Comparison of ENCODE assay signal across 1 cellular context in the genomic region with DNA sequence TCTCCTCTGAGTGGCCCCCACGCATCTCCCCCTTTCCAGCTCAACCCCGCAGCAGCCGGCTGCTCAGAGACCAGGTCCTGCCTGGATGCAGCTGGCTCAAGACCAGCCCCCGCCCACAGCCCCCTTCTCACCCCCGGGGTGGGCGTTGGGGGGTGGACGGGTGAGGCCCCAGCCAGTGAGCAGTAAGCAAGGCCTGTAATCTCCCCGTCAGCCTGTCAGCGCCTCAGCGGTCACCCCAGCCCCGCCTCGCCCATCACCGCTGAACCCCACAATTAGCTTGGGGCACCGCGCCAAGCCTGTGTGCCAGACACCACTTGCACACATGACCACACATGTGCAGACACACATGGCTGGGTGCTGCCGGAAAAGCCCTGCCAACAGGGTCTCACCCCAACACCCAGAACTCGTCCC.
A peak's percentile ranks its signal among the peaks of the same experiment; 100 is the strongest.
TF ChIP-seq lines count a peak whose summit lies in the region.

No MANE protein-coding gene starts in this region.

TF ChIP-seq in HEK293, 187 proteins besides CTCF, POLR2A, EP300 and RAD21 (continued from another document):
- TF ChIP-seq PRDM2 (tag by site-specific recombination; IDR thresholded peaks at IDR 0.05; ENCODE audit: borderline replicate concordance) (no peak), PATZ1 (tag by site-specific recombination; IDR thresholded peaks at IDR 0.05) (0 out of 2 replicates have a peak, but pooled peaks have one; percentile 10), ZBTB8A (tag by site-specific recombination; IDR thresholded peaks at IDR 0.05) (peak; percentile 19; the same call in 1 of the 2 replicates), PRDM1 (tag by site-specific recombination; IDR thresholded peaks at IDR 0.05) (no peak), ZNF426 (tag by site-specific recombination; IDR thresholded peaks at IDR 0.05) (no peak), ZNF623 (tag by site-specific recombination; IDR thresholded peaks at IDR 0.05) (no peak), ZFP41 (tag by site-specific recombination; IDR thresholded peaks at IDR 0.05; ENCODE audit: borderline replicate concordance) (no peak), ZIC2 (tag by site-specific recombination; IDR thresholded peaks at IDR 0.05) (no peak), ZNF292 (tag by site-specific recombination; IDR thresholded peaks at IDR 0.05; ENCODE audit: borderline replicate concordance, low read depth) (no peak), REPIN1 (tag by site-specific recombination; IDR thresholded peaks at IDR 0.05; ENCODE audit: low read depth) (no peak), ZNF549 (tag by site-specific recombination; IDR thresholded peaks at IDR 0.05) (no peak), ZNF148 (tag by site-specific recombination; IDR thresholded peaks at IDR 0.05; ENCODE audit: borderline replicate concordance) (no peak), ZNF223 (tag by site-specific recombination; IDR thresholded peaks at IDR 0.05) (no peak), ZNF629 (tag by site-specific recombination; IDR thresholded peaks at IDR 0.05) (no peak), KLF8 (tag by site-specific recombination; IDR thresholded peaks at IDR 0.05) (peak; percentile 22; the same call in 1 of the 2 replicates), ZNF513 (tag by site-specific recombination; IDR thresholded peaks at IDR 0.05) (no peak), ZBTB26 (tag by site-specific recombination; optimal IDR thresholded peaks at IDR 0.05) (no peak), ZNF596 (tag by site-specific recombination; IDR thresholded peaks at IDR 0.05) (no peak), EGR2 (tag by site-specific recombination; IDR thresholded peaks at IDR 0.05; ENCODE audit: low read depth) (peak; percentile 64), ZNF558 (tag by site-specific recombination; IDR thresholded peaks at IDR 0.05) (no peak), ZNF473 (tag by site-specific recombination; IDR thresholded peaks at IDR 0.05) (no peak), SP7 (tag by site-specific recombination; IDR thresholded peaks at IDR 0.05) (peak; percentile 87), ZNF266 (tag by site-specific recombination; IDR thresholded peaks at IDR 0.05; ENCODE audit: low read depth) (no peak), ZFP3 (tag by site-specific recombination; IDR thresholded peaks at IDR 0.05; ENCODE audit: low read depth) (no peak), ZNF768 (tag by site-specific recombination; IDR thresholded peaks at IDR 0.05) (no peak)
- TF ChIP-seq, protein P1, sequence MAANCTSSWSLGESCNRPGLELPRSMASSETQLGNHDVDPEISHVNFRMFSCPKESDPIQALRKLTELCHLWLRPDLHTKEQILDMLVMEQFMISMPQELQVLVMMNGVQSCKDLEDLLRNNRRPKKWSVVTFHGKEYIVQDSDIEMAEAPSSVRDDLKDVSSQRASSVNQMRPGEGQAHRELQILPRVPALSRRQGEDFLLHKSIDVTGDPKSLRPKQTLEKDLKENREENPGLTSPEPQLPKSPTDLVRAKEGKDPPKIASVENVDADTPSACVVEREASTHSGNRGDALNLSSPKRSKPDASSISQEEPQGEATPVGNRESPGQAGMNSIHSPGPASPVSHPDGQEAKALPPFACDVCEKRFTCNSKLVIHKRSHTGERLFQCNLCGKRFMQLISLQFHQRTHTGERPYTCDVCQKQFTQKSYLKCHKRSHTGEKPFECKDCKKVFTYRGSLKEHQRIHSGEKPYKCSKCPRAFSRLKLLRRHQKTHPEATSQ (tag by site-specific recombination; IDR thresholded peaks at IDR 0.05) = no peak
- TF ChIP-seq, protein P2, sequence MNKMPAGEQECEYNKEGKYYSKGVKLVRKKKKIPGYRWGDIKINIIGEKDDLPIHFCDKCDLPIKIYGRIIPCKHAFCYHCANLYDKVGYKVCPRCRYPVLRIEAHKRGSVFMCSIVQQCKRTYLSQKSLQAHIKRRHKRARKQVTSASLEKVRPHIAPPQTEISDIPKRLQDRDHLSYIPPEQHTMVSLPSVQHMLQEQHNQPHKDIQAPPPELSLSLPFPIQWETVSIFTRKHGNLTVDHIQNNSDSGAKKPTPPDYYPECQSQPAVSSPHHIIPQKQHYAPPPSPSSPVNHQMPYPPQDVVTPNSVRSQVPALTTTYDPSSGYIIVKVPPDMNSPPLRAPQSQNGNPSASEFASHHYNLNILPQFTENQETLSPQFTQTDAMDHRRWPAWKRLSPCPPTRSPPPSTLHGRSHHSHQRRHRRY (tag by site-specific recombination; IDR thresholded peaks at IDR 0.05) = no peak
- TF ChIP-seq, protein P3, sequence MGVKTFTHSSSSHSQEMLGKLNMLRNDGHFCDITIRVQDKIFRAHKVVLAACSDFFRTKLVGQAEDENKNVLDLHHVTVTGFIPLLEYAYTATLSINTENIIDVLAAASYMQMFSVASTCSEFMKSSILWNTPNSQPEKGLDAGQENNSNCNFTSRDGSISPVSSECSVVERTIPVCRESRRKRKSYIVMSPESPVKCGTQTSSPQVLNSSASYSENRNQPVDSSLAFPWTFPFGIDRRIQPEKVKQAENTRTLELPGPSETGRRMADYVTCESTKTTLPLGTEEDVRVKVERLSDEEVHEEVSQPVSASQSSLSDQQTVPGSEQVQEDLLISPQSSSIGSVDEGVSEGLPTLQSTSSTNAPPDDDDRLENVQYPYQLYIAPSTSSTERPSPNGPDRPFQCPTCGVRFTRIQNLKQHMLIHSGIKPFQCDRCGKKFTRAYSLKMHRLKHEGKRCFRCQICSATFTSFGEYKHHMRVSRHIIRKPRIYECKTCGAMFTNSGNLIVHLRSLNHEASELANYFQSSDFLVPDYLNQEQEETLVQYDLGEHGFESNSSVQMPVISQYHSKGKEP (tag by site-specific recombination; IDR thresholded peaks at IDR 0.05) = no peak
- TF ChIP-seq, protein P4, sequence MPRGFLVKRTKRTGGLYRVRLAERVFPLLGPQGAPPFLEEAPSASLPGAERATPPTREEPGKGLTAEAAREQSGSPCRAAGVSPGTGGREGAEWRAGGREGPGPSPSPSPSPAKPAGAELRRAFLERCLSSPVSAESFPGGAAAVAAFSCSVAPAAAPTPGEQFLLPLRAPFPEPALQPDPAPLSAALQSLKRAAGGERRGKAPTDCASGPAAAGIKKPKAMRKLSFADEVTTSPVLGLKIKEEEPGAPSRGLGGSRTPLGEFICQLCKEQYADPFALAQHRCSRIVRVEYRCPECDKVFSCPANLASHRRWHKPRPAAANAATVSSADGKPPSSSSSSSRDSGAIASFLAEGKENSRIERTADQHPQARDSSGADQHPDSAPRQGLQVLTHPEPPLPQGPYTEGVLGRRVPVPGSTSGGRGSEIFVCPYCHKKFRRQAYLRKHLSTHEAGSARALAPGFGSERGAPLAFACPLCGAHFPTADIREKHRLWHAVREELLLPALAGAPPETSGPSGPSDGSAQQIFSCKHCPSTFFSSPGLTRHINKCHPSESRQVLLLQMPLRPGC (tag by site-specific recombination; IDR thresholded peaks at IDR 0.05) = no peak
